8 cellular contexts compared by ENCODE assay signal in the genomic region with DNA sequence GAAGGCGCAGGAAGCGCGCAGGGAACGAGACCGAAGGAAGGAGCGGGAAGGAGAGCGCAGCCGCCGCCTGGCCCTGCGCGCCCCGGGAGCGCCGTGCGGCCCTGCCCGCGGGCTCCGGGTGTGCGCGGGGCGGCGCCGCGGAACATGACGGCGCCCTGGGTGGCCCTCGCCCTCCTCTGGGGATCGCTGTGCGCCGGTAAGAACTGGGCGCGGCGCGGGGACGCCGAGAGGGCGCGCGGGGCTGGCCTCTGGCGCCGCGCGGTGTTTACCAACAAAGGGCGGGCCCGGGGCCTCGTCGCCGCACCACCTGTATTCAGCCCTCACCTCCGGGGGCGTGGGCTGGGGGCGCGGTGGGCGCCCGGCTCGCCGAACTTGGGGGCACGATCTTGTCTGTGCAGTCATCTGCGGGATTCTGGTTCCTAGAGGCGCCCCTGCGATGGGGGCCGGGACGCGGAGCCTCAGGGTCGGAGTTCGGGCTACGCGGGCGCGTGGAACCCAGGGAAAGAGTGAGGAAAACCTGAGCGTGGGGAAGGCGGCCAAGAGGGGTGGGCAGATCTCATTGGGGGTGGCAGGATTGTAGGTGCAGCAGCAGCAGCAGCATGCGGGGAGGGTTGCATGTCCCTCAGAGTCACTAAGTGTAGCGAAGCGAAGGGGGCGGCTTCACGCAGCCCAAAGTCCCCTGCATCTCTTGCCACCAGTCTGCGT. TPM values are rescaled to one million over a fixed set of nuclear protein-coding genes. Genes with fewer than 3 reads are reported as not detected.
DNase-seq lines count a peak whose midpoint lies in the region; ATAC-seq and TF ChIP-seq lines count a peak whose summit lies in the region.

No MANE protein-coding gene starts in this region.

- intact Hi-C loops in naive thymus-derived CD4-positive, alpha-beta T cell (cut with micrococcal nuclease), result loop anchor here (2.0 kb wide), 5 partner anchors 24 to 108 kb away; partner anchors contain the start of gene XYLB (in 2 of the 2)
- intact Hi-C loops in uterus (cut with DNase I; ENCODE audit: low total_unique reads), result no loop called here

- POLR2A ChIA-PET in activated CD4-positive, alpha-beta memory T cell treated with anti-CD3 and anti-CD28 coated beads, Interleukin-2, amount 10 ng/mL, durations not matched to agents 7 days and 5 days (lab: Charles Lee), result interaction anchor here (1.5 to 1.7 kb wide), 2 partner anchors 80 to 415 kb away, joined by 4 to 6 read pairs; partner anchors contain the start of gene DLEC1
- POLR2A ChIA-PET in naive thymus-derived CD4-positive, alpha-beta T cell (lab: Charles Lee), result interaction anchor here (1.6 kb wide), 1 partner anchor 317 kb away, joined by 4 read pairs; the partner anchor contains the start of gene ACAA1

- ATAC-seq in GM19395 (IDR thresholded peaks at IDR 0.05; ENCODE audit: unreplicated experiment) (peak; percentile 35), esophagus mucosa (peak; percentile 83)
- peak; percentile 76 for ATAC-seq in naive thymus-derived CD4-positive, alpha-beta T cell

- H3K4me3 Mint-ChIP-seq in activated CD4-positive, alpha-beta memory T cell treated with anti-CD3 and anti-CD28 coated beads, Interleukin-2, amount 10 ng/mL, durations not matched to agents 7 days and 5 days, result peak overlapping the region; percentile 91
- H3K4me3 Mint-ChIP-seq in naive thymus-derived CD4-positive, alpha-beta T cell, result peak overlapping the region; percentile 88 to 99 (median 97)

- peaks cover 13% of the 10 kb centered on the region for H3K4me1 Mint-ChIP-seq in activated CD4-positive, alpha-beta memory T cell treated with anti-CD3 and anti-CD28 coated beads, Interleukin-2, amount 10 ng/mL, durations not matched to agents 7 days and 5 days
- H3K4me1 Mint-ChIP-seq in naive thymus-derived CD4-positive, alpha-beta T cell, result peaks cover 7 to 40% (median 25%) of the 10 kb centered on the region in 7 donors

- H3K27ac Mint-ChIP-seq in activated CD4-positive, alpha-beta memory T cell treated with anti-CD3 and anti-CD28 coated beads, Interleukin-2, amount 10 ng/mL, durations not matched to agents 7 days and 5 days, result peak overlapping the region; percentile 59
- peak overlapping the region; percentile 59 to 95 (median 91) for H3K27ac Mint-ChIP-seq in naive thymus-derived CD4-positive, alpha-beta T cell

- peaks cover 7% of the 10 kb centered on the region for H3K9me3 Mint-ChIP-seq in activated CD4-positive, alpha-beta memory T cell treated with anti-CD3 and anti-CD28 coated beads, Interleukin-2, amount 10 ng/mL, durations not matched to agents 7 days and 5 days
- peaks cover 0 to 10% (median 3%) of the 10 kb centered on the region in 11 donors for H3K9me3 Mint-ChIP-seq in naive thymus-derived CD4-positive, alpha-beta T cell

- H3K4me3 ChIP-seq in naive thymus-derived CD4-positive, alpha-beta T cell (ENCODE audit: low read length), result peak overlapping the region; percentile 74
- H3K4me3 ChIP-seq in uterus, result peak overlapping the region; percentile 54 to 98

- TF ChIP-seq POLR2A in uterus (IDR thresholded peaks at IDR 0.05), result peak in 1 of 2 donors; percentile 33

- peak; percentile 4 for DNase-seq in COR-L47 (lab: John Stamatoyannopoulos, UW)
- DNase-seq in HT1080 (ENCODE audit: low read depth), result peak; percentile 23
- peak; percentile 41 for DNase-seq in activated CD4-positive, alpha-beta memory T cell treated with anti-CD3 and anti-CD28 coated beads, Interleukin-2, amount 10 ng/mL, durations not matched to agents 7 days and 5 days
- peak in 8 of 9 donors; percentile 22 to 63 (median 47) for DNase-seq in naive thymus-derived CD4-positive, alpha-beta T cell
- peak; percentile 38 to 39 for DNase-seq in uterus
- no peak for DNase-seq in NCI-H226

- peaks cover 2% of the 10 kb centered on the region for H3K36me3 Mint-ChIP-seq in activated CD4-positive, alpha-beta memory T cell treated with anti-CD3 and anti-CD28 coated beads, Interleukin-2, amount 10 ng/mL, durations not matched to agents 7 days and 5 days (ENCODE audit: low read depth)
- H3K36me3 Mint-ChIP-seq in naive thymus-derived CD4-positive, alpha-beta T cell, result peaks cover 0 to 4% (median 0%) of the 10 kb centered on the region in 5 donors

- no peaks in the 10 kb centered on the region for H3K9me3 ChIP-seq in naive thymus-derived CD4-positive, alpha-beta T cell (ENCODE audit: control insufficient read depth in 2 of 3, low read length in 3 of 3)
- H3K9me3 ChIP-seq in uterus, result no peaks in the 10 kb centered on the region

- no peak for TF ChIP-seq CTCF in uterus (IDR thresholded peaks at IDR 0.05)

- H3K27ac ChIP-seq in naive thymus-derived CD4-positive, alpha-beta T cell (ENCODE audit: low read depth, low read length), result peak overlapping the region; percentile 60
- peak overlapping the region; percentile 87 to 94 for H3K27ac ChIP-seq in uterus

- peaks cover 5 to 12% of the 10 kb centered on the region in 2 donors for H3K4me1 ChIP-seq in naive thymus-derived CD4-positive, alpha-beta T cell (ENCODE audit: control insufficient read depth in 2 of 2, insufficient read depth in 2 of 2, low read length in 2 of 2)
- peaks cover 0 to 19% of the 10 kb centered on the region in 2 donors for H3K4me1 ChIP-seq in uterus

- H3K36me3 ChIP-seq in naive thymus-derived CD4-positive, alpha-beta T cell (ENCODE audit: control insufficient read depth in 2 of 3, insufficient read depth in 3 of 3, low read length in 3 of 3), result no peaks in the 10 kb centered on the region
- H3K36me3 ChIP-seq in uterus, result no peaks in the 10 kb centered on the region

- H3K27me3 ChIP-seq in naive thymus-derived CD4-positive, alpha-beta T cell (ENCODE audit: control insufficient read depth in 2 of 2, insufficient read depth in 2 of 2, low read length in 2 of 2), result no peaks in the 10 kb centered on the region
- H3K27me3 ChIP-seq in uterus, result no peaks in the 10 kb centered on the region

- H3K27me3 Mint-ChIP-seq in activated CD4-positive, alpha-beta memory T cell treated with anti-CD3 and anti-CD28 coated beads, Interleukin-2, amount 10 ng/mL, durations not matched to agents 7 days and 5 days, result peaks cover 15% of the 10 kb centered on the region
- peaks cover 0 to 18% (median 0%) of the 10 kb centered on the region in 5 donors for H3K27me3 Mint-ChIP-seq in naive thymus-derived CD4-positive, alpha-beta T cell

- CTCF ChIA-PET in activated CD4-positive, alpha-beta memory T cell treated with anti-CD3 and anti-CD28 coated beads, Interleukin-2, amount 10 ng/mL, durations not matched to agents 7 days and 5 days (lab: Charles Lee), result interaction anchor here (1.6 kb wide), 1 partner anchor 108 kb away, joined by 12 read pairs; the partner anchor contains the start of gene XYLB
- CTCF ChIA-PET in naive thymus-derived CD4-positive, alpha-beta T cell (lab: Charles Lee), result interaction anchor here (1.4 kb wide), 1 partner anchor 67 kb away, joined by 4 read pairs; no protein-coding TSS in a partner anchor

RNA-seq across cellular contexts. Expression of gene ACVR2B, which starts 0.6 kb away (rescaled TPM):
- 1.9 and 5.9 TPM in 2 replicates for total RNA-seq in HT1080 (2014; rRNA removed; shearing (Covaris generic))
- 2.4 and 2.8 TPM in 2 replicates for polyA plus RNA-seq in HT1080 (2015; cell fraction: cytosol; rRNA removed)
- 2.6 and 2.7 TPM in 2 replicates for polyA plus RNA-seq in HT1080 (2015; cell fraction: nucleus; rRNA removed)
- total RNA-seq in activated CD4-positive, alpha-beta memory T cell treated with anti-CD3 and anti-CD28 coated beads, Interleukin-2, amount 10 ng/mL, durations not matched to agents 7 days and 5 days, result 1 to 10 TPM; 7.0 to 7.6 TPM
- total RNA-seq in esophagus mucosa (1.5 TPM), uterus (10 to 100 TPM in 2 of 4 donors, 1 to 10 TPM in 2; 3.1 to 13.8 (median 9.4) TPM)
- total RNA-seq in naive thymus-derived CD4-positive, alpha-beta T cell, result 10 to 100 TPM in 2 of 5 experiments, 1 to 10 TPM in 3; 3.8 to 14.0 (median 8.3) TPM
- polyA plus RNA-seq in naive thymus-derived CD4-positive, alpha-beta T cell, result 1 to 10 TPM in 1 of 2 donors, under 1 TPM in 1; 0.71 to 1.7 TPM

RNA-seq across cellular contexts. Expression of gene EXOG, which starts 41.8 kb away (rescaled TPM):
- total RNA-seq in HT1080 (2014; rRNA removed; shearing (Covaris generic)), result 8.6 and 8.8 TPM in 2 replicates
- polyA plus RNA-seq in HT1080 (2015; cell fraction: cytosol; rRNA removed), result 6.1 and 7.4 TPM in 2 replicates
- 50.4 and 60.2 TPM in 2 replicates for polyA plus RNA-seq in HT1080 (2015; cell fraction: nucleus; rRNA removed)
- 10 to 100 TPM; 17.8 to 19.0 TPM for total RNA-seq in activated CD4-positive, alpha-beta memory T cell treated with anti-CD3 and anti-CD28 coated beads, Interleukin-2, amount 10 ng/mL, durations not matched to agents 7 days and 5 days
- 3.5 TPM for total RNA-seq in esophagus mucosa
- 10 to 100 TPM; 20.4 to 31.0 (median 21.3) TPM for total RNA-seq in naive thymus-derived CD4-positive, alpha-beta T cell
- polyA plus RNA-seq in naive thymus-derived CD4-positive, alpha-beta T cell, result 1 to 10 TPM; 6.1 to 6.6 TPM
- total RNA-seq in uterus, result 10 to 100 TPM in 2 of 4 donors, 1 to 10 TPM in 2; 6.2 to 22.8 (median 13.8) TPM
